Comparison of ENCODE assay signal across 20 cellular contexts in genomic region chr1:98333406-98333805, GRCh38.
"Had no signal": no experiment of that assay in that cellular context is flagged by ENCODE, and none has a peak within 500 bp of the region (broad histone marks: within the 10 kb centered on the region; RNA-seq: fewer than 3 reads in every experiment).

No MANE protein-coding gene starts in this region.

- DNase-seq: activated CD4-positive, alpha-beta memory T cell treated with anti-CD3 and anti-CD28 coated beads, Interleukin-2, amount 10 ng/mL, durations not matched to agents 7 days and 5 days; activated CD4-positive, alpha-beta T cell treated with anti-CD3 and anti-CD28 coated beads, Interleukin-2, amount 10 ng/mL, durations not matched to agents 24 days and 14 days; activated effector memory CD4-positive, alpha-beta T cell treated with Interleukin-2 at 50 U/mL for 16 hours; activated naive CD4-positive, alpha-beta T cell treated with anti-CD3 and anti-CD28 coated beads for 36 hours; activated naive CD8-positive, alpha-beta T cell treated with anti-CD3 and anti-CD28 coated beads, Interleukin-2, amount 10 ng/mL, durations not matched to agents 7 days and 5 days; activated T-cell treated with anti-CD3 and anti-CD28 coated beads, Interleukin-2, amount 50 U/mL, for 72 hours; amygdala; heart right ventricle; islet precursor cell; lower lobe of right lung; naive thymus-derived CD4-positive, alpha-beta T cell; psoas muscle; stimulated activated CD4-positive, alpha-beta T cell treated with anti-CD3 and anti-CD28 coated beads, Interleukin-4, amount 100 ng/mL, for 24 hours; stimulated activated naive CD4-positive, alpha-beta T cell treated with Interleukin-2 at 50 U/mL for 16 hours; upper lobe of left lung had no signal

- H3K27me3 ChIP-seq: right atrium auricular region, upper lobe of left lung had no signal

- H3K27ac ChIP-seq: epithelial cell of prostate, heart right ventricle, lower lobe of right lung, psoas muscle, right atrium auricular region, thoracic aorta, upper lobe of left lung had no signal

- H3K9me3 ChIP-seq: heart right ventricle, lower lobe of right lung, psoas muscle, right atrium auricular region, thoracic aorta, upper lobe of left lung had no signal

- H3K36me3 ChIP-seq: heart right ventricle, lower lobe of right lung, right atrium auricular region, thoracic aorta, upper lobe of left lung had no signal

- ATAC-seq: activated CD4-positive, CD25-positive, alpha-beta regulatory T cell treated with anti-CD3 and anti-CD28 coated beads, Interleukin-2, amount 50 U/mL, for 24 hours; activated T-cell treated with anti-CD3 and anti-CD28 coated beads, Interleukin-2, amount 50 U/mL, for 72 hours; heart right ventricle; left lobe of liver; lower lobe of right lung; naive thymus-derived CD4-positive, alpha-beta T cell; psoas muscle had no signal

- H3K4me1 ChIP-seq: lower lobe of right lung, psoas muscle, right atrium auricular region, upper lobe of left lung had no signal

- H3K4me3 ChIP-seq: heart right ventricle, lower lobe of right lung, psoas muscle, right atrium auricular region, thoracic aorta, upper lobe of left lung had no signal
